Comparison of ENCODE assay signal across 1 cellular context in the genomic region with DNA sequence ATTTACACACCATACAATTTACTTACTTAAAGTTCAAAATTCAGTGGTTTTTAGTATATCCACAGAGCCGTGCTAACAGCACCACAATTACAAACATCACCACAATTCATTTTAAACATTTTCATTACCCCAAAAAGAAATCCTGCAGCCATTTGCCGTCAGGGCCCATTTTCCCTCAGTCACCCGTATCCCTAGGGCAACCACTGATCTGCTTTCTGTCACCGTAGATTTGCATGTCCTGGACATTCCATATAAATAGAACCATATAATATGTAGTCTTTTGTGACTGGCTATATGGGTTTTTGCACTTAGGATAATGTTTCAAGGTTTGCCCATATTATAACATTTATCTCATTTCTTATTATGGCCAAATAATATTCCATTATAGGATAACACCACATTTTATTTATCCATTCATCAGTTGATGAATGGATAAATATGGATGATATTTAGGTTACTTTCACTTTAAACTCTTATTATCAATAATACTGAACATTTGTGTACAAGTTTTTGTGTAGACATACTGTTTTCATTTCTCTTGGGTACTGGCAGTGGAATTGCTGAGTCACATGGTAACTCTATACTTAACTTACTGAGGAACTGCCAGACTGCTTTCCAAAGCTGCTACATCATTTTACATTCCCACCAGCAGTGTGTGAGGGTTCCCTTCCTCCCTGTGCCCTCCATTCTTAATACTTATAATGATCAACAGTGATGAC.
TF ChIP-seq lines count a peak whose summit lies in the region.

No MANE protein-coding gene starts in this region.

TF ChIP-seq in K562, 482 proteins besides CTCF, POLR2A, EP300 and RAD21 (continued from another document):
- TF ChIP-seq, protein P1, sequence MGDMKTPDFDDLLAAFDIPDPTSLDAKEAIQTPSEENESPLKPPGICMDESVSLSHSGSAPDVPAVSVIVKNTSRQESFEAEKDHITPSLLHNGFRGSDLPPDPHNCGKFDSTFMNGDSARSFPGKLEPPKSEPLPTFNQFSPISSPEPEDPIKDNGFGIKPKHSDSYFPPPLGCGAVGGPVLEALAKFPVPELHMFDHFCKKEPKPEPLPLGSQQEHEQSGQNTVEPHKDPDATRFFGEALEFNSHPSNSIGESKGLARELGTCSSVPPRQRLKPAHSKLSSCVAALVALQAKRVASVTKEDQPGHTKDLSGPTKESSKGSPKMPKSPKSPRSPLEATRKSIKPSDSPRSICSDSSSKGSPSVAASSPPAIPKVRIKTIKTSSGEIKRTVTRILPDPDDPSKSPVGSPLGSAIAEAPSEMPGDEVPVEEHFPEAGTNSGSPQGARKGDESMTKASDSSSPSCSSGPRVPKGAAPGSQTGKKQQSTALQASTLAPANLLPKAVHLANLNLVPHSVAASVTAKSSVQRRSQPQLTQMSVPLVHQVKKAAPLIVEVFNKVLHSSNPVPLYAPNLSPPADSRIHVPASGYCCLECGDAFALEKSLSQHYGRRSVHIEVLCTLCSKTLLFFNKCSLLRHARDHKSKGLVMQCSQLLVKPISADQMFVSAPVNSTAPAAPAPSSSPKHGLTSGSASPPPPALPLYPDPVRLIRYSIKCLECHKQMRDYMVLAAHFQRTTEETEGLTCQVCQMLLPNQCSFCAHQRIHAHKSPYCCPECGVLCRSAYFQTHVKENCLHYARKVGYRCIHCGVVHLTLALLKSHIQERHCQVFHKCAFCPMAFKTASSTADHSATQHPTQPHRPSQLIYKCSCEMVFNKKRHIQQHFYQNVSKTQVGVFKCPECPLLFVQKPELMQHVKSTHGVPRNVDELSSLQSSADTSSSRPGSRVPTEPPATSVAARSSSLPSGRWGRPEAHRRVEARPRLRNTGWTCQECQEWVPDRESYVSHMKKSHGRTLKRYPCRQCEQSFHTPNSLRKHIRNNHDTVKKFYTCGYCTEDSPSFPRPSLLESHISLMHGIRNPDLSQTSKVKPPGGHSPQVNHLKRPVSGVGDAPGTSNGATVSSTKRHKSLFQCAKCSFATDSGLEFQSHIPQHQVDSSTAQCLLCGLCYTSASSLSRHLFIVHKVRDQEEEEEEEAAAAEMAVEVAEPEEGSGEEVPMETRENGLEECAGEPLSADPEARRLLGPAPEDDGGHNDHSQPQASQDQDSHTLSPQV (IDR thresholded peaks at IDR 0.05), result peak; percentile 78
- TF ChIP-seq HEY1 (CRISPR knock-in tag; IDR thresholded peaks at IDR 0.05; ENCODE audit: borderline replicate concordance) (no peak), KHSRP (IDR thresholded peaks at IDR 0.05) (no peak), KLF6 (CRISPR knock-in tag; IDR thresholded peaks at IDR 0.05; ENCODE audit: borderline replicate concordance) (no peak), GABPB2 (CRISPR knock-in tag; conservative IDR thresholded peaks at IDR 0.05) (no peak), PTBP1 (IDR thresholded peaks at IDR 0.05; ENCODE audit: low read depth, low read length) (no peak), MAFG (tag; conservative IDR thresholded peaks at IDR 0.05) (peak; percentile 97), SNIP1 (IDR thresholded peaks at IDR 0.05; ENCODE audit: low read depth) (no peak), ZNF316 (IDR thresholded peaks at IDR 0.05) (peak; percentile 98), NR2C2 (CRISPR knock-in tag; IDR thresholded peaks at IDR 0.05) (no peak), NR2C2 (tag; IDR thresholded peaks at IDR 0.05) (no peak)
- TF ChIP-seq, protein P2, sequence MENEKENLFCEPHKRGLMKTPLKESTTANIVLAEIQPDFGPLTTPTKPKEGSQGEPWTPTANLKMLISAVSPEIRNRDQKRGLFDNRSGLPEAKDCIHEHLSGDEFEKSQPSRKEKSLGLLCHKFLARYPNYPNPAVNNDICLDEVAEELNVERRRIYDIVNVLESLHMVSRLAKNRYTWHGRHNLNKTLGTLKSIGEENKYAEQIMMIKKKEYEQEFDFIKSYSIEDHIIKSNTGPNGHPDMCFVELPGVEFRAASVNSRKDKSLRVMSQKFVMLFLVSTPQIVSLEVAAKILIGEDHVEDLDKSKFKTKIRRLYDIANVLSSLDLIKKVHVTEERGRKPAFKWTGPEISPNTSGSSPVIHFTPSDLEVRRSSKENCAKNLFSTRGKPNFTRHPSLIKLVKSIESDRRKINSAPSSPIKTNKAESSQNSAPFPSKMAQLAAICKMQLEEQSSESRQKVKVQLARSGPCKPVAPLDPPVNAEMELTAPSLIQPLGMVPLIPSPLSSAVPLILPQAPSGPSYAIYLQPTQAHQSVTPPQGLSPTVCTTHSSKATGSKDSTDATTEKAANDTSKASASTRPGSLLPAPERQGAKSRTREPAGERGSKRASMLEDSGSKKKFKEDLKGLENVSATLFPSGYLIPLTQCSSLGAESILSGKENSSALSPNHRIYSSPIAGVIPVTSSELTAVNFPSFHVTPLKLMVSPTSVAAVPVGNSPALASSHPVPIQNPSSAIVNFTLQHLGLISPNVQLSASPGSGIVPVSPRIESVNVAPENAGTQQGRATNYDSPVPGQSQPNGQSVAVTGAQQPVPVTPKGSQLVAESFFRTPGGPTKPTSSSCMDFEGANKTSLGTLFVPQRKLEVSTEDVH (IDR thresholded peaks at IDR 0.05; ENCODE audit: low read depth, partially characterized antibody), result no peak
- TF ChIP-seq, protein P3, sequence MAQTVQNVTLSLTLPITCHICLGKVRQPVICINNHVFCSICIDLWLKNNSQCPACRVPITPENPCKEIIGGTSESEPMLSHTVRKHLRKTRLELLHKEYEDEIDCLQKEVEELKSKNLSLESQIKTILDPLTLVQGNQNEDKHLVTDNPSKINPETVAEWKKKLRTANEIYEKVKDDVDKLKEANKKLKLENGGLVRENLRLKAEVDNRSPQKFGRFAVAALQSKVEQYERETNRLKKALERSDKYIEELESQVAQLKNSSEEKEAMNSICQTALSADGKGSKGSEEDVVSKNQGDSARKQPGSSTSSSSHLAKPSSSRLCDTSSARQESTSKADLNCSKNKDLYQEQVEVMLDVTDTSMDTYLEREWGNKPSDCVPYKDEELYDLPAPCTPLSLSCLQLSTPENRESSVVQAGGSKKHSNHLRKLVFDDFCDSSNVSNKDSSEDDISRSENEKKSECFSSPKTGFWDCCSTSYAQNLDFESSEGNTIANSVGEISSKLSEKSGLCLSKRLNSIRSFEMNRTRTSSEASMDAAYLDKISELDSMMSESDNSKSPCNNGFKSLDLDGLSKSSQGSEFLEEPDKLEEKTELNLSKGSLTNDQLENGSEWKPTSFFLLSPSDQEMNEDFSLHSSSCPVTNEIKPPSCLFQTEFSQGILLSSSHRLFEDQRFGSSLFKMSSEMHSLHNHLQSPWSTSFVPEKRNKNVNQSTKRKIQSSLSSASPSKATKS (CRISPR knock-in tag; IDR thresholded peaks at IDR 0.05), result no peak
- TF ChIP-seq, protein P4, sequence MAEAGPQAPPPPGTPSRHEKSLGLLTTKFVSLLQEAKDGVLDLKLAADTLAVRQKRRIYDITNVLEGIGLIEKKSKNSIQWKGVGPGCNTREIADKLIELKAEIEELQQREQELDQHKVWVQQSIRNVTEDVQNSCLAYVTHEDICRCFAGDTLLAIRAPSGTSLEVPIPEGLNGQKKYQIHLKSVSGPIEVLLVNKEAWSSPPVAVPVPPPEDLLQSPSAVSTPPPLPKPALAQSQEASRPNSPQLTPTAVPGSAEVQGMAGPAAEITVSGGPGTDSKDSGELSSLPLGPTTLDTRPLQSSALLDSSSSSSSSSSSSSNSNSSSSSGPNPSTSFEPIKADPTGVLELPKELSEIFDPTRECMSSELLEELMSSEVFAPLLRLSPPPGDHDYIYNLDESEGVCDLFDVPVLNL (CRISPR knock-in tag; IDR thresholded peaks at IDR 0.05; ENCODE audit: low read depth), result no peak
